ENCODE assay signal across 28 cellular contexts in the genomic region with DNA sequence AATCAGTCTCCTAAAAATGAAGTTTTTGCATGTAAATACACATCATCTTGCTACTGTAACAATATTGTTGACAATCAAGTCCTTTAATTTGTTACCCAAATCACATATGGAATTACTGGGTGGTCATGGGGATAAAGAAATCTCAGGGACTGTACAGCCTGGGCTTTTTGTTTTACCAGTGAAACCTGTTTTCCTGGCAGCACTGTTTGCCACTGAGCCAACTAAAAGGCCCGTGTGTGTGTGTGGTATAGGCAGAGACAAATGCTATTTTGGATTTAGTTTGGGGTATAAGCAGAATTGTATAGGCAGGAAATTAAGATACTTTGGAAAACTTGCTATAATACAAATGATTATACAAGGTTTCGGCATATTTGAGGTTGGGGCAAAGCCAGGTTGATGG.
"Had no signal": no experiment of that assay in that cellular context is flagged by ENCODE, and none has a peak within 500 bp of the region (broad histone marks: within the 10 kb centered on the region; RNA-seq: fewer than 3 reads in every experiment).

No MANE protein-coding gene starts in this region.

- H3K4me3 ChIP-seq: left lung, lower lobe of right lung, pancreas, skin epidermis, stomach, testis, thyroid gland, transverse colon, upper lobe of left lung, vagina had no signal

- H3K27me3 Mint-ChIP-seq: naive thymus-derived CD8-positive, alpha-beta T cell; progenitor cell of endocrine pancreas; stimulated activated naive B cell treated with anti-CD40 and anti-IgM and Interleukin-4, amounts not matched to agents 10 μg/mL and 1 μg/mL and 100 μg/mL, for 72 hours had no signal

- H3K27ac ChIP-seq: left lung, lower lobe of right lung, pancreas, skin epidermis, stomach, testis, thyroid gland, transverse colon, upper lobe of left lung, vagina had no signal

- H3K4me1 Mint-ChIP-seq: nephron had no signal

- H3K36me3 ChIP-seq: pancreas had no signal

- H3K27ac Mint-ChIP-seq: nephron; progenitor cell of endocrine pancreas; stimulated activated naive B cell treated with anti-CD40 and anti-IgM and Interleukin-4, amounts not matched to agents 10 μg/mL and 1 μg/mL and 100 μg/mL, for 72 hours had no signal

- H3K4me3 Mint-ChIP-seq: naive thymus-derived CD8-positive, alpha-beta T cell; nephron; neural crest cell; stimulated activated naive B cell treated with anti-CD40 and anti-IgM and Interleukin-4, amounts not matched to agents 10 μg/mL and 1 μg/mL and 100 μg/mL, for 72 hours had no signal

- H3K9me3 ChIP-seq: left lung, lower lobe of right lung, pancreas, stomach, testis, thyroid gland, transverse colon, upper lobe of left lung, vagina had no signal

- H3K27me3 ChIP-seq: left lung, pancreas, stomach, testis, thyroid gland, transverse colon, upper lobe of left lung, vagina had no signal

- DNase-seq: kidney glomerular epithelial cell; left cardiac atrium; left lung; lower lobe of right lung; mammary epithelial cell; mesenchymal stem cell; naive thymus-derived CD8-positive, alpha-beta T cell; nucleus accumbens; pancreas; retina; right cardiac atrium; stimulated activated CD4-positive, alpha-beta T cell treated with anti-CD3 and anti-CD28 coated beads, Interleukin-12 subunit alpha, Interleukin-12 subunit beta, amount 100 ng/mL, for 4 hours; stimulated activated CD4-positive, alpha-beta T cell treated with anti-CD3 and anti-CD28 coated beads, Interleukin-15, amount 100 ng/mL, for 24 hours; stimulated activated CD4-positive, alpha-beta T cell treated with anti-CD3 and anti-CD28 coated beads, Interleukin-2, amount 100 ng/mL, for 24 hours; stimulated activated CD4-positive, alpha-beta T cell treated with anti-CD3 and anti-CD28 coated beads, Interleukin-4, amount 100 ng/mL, for 1 hour; stimulated activated naive B cell treated with anti-CD40 and anti-IgM and Interleukin-4, amounts not matched to agents 10 μg/mL and 1 μg/mL and 100 μg/mL, for 72 hours; stimulated activated naive CD8-positive, alpha-beta T cell treated with anti-CD3 and anti-CD28 coated beads, Interleukin-15, Interleukin-2, amounts not matched to agents 100 U/mL and 50 U/mL, for 24 hours; stomach; testis; thyroid gland; transverse colon; upper lobe of left lung had no signal

- ATAC-seq: left cardiac atrium; left lung; lower lobe of right lung; naive thymus-derived CD8-positive, alpha-beta T cell; pancreas; right cardiac atrium; sciatic nerve; stimulated activated naive B cell treated with anti-CD40 and anti-IgM and Interleukin-4, amounts not matched to agents 10 μg/mL and 1 μg/mL and 100 μg/mL, for 72 hours; stimulated activated naive CD8-positive, alpha-beta T cell treated with anti-CD3 and anti-CD28 coated beads, Interleukin-15, Interleukin-2, amounts not matched to agents 100 U/mL and 50 U/mL, for 24 hours had no signal

- H3K9me3 Mint-ChIP-seq: naive thymus-derived CD8-positive, alpha-beta T cell; nephron; neural crest cell; stimulated activated naive B cell treated with anti-CD40 and anti-IgM and Interleukin-4, amounts not matched to agents 10 μg/mL and 1 μg/mL and 100 μg/mL, for 72 hours had no signal
